ENCODE assay signal across 33 cellular contexts in the genomic region with DNA sequence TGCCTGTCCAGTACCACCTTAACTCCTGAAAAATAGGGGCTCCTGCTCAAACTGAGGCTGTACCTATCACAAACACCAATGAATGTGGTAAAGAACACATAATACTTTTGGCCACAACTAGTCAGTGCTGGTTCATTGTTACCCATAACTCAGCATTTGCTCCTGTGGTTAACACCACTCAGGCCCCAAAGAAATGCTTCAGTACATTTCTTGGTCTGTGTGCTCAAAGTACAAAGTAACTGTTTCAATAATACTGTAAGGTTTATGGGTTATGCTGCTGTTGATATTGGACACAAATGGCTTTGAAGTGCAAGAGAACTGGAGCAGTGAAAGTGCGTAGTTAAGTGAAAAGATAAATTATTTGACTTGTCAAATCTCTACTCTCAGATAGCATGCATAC.
"Had no signal": no experiment of that assay in that cellular context is flagged by ENCODE, and none has a peak within 500 bp of the region (broad histone marks: within the 10 kb centered on the region; RNA-seq: fewer than 3 reads in every experiment).

No MANE protein-coding gene starts in this region.

- DNase-seq: activated B cell treated with CpG ODN at 0.5 μM for 24 hours; activated CD4-positive, alpha-beta T cell treated with anti-CD3 and anti-CD28 coated beads for 48 hours; activated CD4-positive, alpha-beta T cell treated with anti-CD3 and anti-CD28 coated beads, Interleukin-2, amount 50 U/mL, for 1 hour; activated CD4-positive, alpha-beta T cell treated with anti-CD3 and anti-CD28 coated beads, Interleukin-2, amount 50 U/mL, for 48 hours; activated CD8-positive, alpha-beta memory T cell treated with anti-CD3 and anti-CD28 coated beads for 24 hours; activated CD8-positive, alpha-beta T cell treated with anti-CD3 and anti-CD28 coated beads for 36 hours; activated gamma-delta T cell treated with Interleukin-2 at 50 U/mL for 16 hours; activated naive CD4-positive, alpha-beta T cell treated with anti-CD3 and anti-CD28 coated beads, Interleukin-2, amount 50 U/mL, for 16 hours; activated naive CD4-positive, alpha-beta T cell treated with Interleukin-2 at 50 U/mL for 16 hours; activated T-cell treated with anti-CD3 and anti-CD28 coated beads, Interleukin-2, amount 50 U/mL, for 4 hours; amniotic stem cell; anterior cingulate cortex; central memory CD4-positive, alpha-beta T cell; dorsolateral prefrontal cortex; effector memory CD4-positive, alpha-beta T cell; endodermal cell; foreskin fibroblast; head of caudate nucleus; T-helper 1 cell; T-helper 17 cell; T1000; WERI-Rb-1 had no signal

- H3K27ac ChIP-seq: breast epithelium, cardiac muscle cell, coronary artery, dorsolateral prefrontal cortex, WERI-Rb-1 had no signal

- H3K27me3 Mint-ChIP-seq: activated CD8-positive, alpha-beta T cell treated with anti-CD3 and anti-CD28 coated beads for 36 hours; activated naive CD8-positive, alpha-beta T cell; brain had no signal

- H3K36me3 ChIP-seq: breast epithelium, cardiac muscle cell, WERI-Rb-1 had no signal

- H3K4me1 Mint-ChIP-seq: brain, endodermal cell, T-helper 17 cell had no signal

- H3K4me3 ChIP-seq: breast epithelium, cardiac muscle cell, coronary artery, dorsolateral prefrontal cortex had no signal

- ATAC-seq: activated CD4-positive, CD25-positive, alpha-beta regulatory T cell treated with anti-CD3 and anti-CD28 coated beads, Interleukin-2, amount 50 U/mL, for 24 hours; activated CD8-positive, alpha-beta T cell treated with anti-CD3 and anti-CD28 coated beads for 36 hours; activated T-cell treated with anti-CD3 and anti-CD28 coated beads, Interleukin-2, amount 50 U/mL, for 4 hours; esophagus mucosa; T-helper 17 cell had no signal

- H3K9me3 ChIP-seq: breast epithelium had no signal

- H3K27ac Mint-ChIP-seq: activated B cell treated with CpG ODN at 0.5 μM for 24 hours; activated CD8-positive, alpha-beta T cell treated with anti-CD3 and anti-CD28 coated beads for 36 hours; activated naive CD8-positive, alpha-beta T cell; activated T-helper 2 cell treated with anti-CD3 and anti-CD28 coated beads, Interferon-gamma antibody, Interleukin-2, Interleukin-4, amounts not matched to agents 10 μg/mL and 5 μg/mL and 100 μg/mL, durations not matched to agents 14 hours and 24 hours and 36 hours; brain; dendritic cell treated with granulocyte-macrophage colony-stimulating factor and Interleukin-4, amounts not matched to agents 40 ng/mL and 50 ng/mL, for 4 days; endodermal cell; T-helper 17 cell; T-helper 2 cell treated with Interferon-gamma antibody and Interleukin-4, amounts not matched to agents 5 μg/mL and 100 μg/mL, for 36 hours had no signal

- H3K4me1 ChIP-seq: breast epithelium had no signal

- FAIRE-seq: astrocyte had no signal

- H3K27me3 ChIP-seq: breast epithelium, dorsolateral prefrontal cortex had no signal

- H3K36me3 Mint-ChIP-seq: brain had no signal

- H3K9me3 Mint-ChIP-seq: activated B cell treated with CpG ODN at 0.5 μM for 24 hours; activated T-helper 2 cell treated with anti-CD3 and anti-CD28 coated beads, Interferon-gamma antibody, Interleukin-2, Interleukin-4, amounts not matched to agents 10 μg/mL and 5 μg/mL and 100 μg/mL, durations not matched to agents 14 hours and 24 hours and 36 hours; brain; endodermal cell; T-helper 2 cell treated with Interferon-gamma antibody and Interleukin-4, amounts not matched to agents 5 μg/mL and 100 μg/mL, for 36 hours had no signal

- H3K4me3 Mint-ChIP-seq: activated B cell treated with CpG ODN at 0.5 μM for 24 hours; activated CD8-positive, alpha-beta T cell treated with anti-CD3 and anti-CD28 coated beads for 36 hours; activated naive CD8-positive, alpha-beta T cell; activated T-cell treated with anti-CD3 and anti-CD28 coated beads, Interleukin-2, amount 50 U/mL, for 4 hours; brain; dendritic cell treated with granulocyte-macrophage colony-stimulating factor and Interleukin-4, amounts not matched to agents 40 ng/mL and 50 ng/mL, for 4 days; endodermal cell; T-helper 17 cell; T-helper 2 cell treated with Interferon-gamma antibody and Interleukin-4, amounts not matched to agents 5 μg/mL and 100 μg/mL, for 36 hours had no signal
